ENCODE assay signal across 9 cellular contexts in the genomic region with DNA sequence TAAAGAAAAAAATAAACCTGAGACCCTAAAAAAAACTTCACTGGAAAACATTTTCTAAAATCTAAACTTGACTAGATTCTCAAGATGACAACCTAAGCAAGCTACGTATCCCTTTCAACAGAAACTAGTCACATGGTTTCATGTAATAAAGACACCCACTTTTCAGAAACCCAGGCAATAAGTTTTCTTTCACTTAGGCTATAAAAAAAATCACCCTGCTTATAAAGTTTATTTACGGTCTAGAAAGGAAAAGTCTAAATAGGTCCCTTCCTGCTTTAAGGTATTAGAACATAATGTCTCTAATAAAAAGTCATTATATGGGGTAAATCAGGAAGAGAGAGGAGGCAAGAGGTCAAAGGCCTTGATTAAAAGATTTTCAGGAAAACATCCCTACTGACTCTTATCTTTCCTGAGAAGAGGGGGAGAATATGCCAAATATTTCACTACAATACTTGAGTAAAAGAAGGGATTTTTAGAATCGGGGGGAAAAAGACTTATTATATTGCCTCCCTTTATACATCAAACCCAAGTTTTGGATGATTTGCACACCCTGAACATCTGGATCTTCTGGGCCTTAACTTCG. TPM values are rescaled to one million over a fixed set of nuclear protein-coding genes. Genes with fewer than 3 reads are reported as not detected.
DNase-seq lines count a peak whose midpoint lies in the region; ATAC-seq and TF ChIP-seq lines count a peak whose summit lies in the region.
"Had no signal": no experiment of that assay in that cellular context is flagged by ENCODE, and none has a peak within 500 bp of the region (broad histone marks: within the 10 kb centered on the region; RNA-seq: fewer than 3 reads in every experiment).

No MANE protein-coding gene starts in this region.

- peak overlapping the region; percentile 71 for H3K27ac ChIP-seq in OCI-LY1 (ENCODE audit: low read depth, low read length, poor library complexity, severe bottlenecking)

- H3K4me1 Mint-ChIP-seq in stimulated activated effector memory CD8-positive, alpha-beta T cell treated with anti-CD3 and anti-CD28 coated beads, Interleukin-12 subunit alpha, Interleukin-12 subunit beta, amount 100 ng/mL, for 72 hours, result peaks cover 27% of the 10 kb centered on the region

- peak overlapping the region; percentile 22 for H3K9ac ChIP-seq in OCI-LY1 (ENCODE audit: low read length)

- peaks cover 21% of the 10 kb centered on the region for H3K79me2 ChIP-seq in OCI-LY1 (ENCODE audit: insufficient read depth, low read length)

- no peaks in the 10 kb centered on the region for H3K9me2 ChIP-seq in OCI-LY1 (ENCODE audit: low read depth, low read length)

- no peaks in the 10 kb centered on the region for H3K27me3 ChIP-seq in OCI-LY1 (ENCODE audit: insufficient read depth, low read length)

- H2AFZ ChIP-seq in OCI-LY1 (ENCODE audit: low read length), result no peak overlapping the region

- H3K4me1 ChIP-seq in OCI-LY1 (ENCODE audit: insufficient read depth, low read length, severe bottlenecking), result peaks cover 30% of the 10 kb centered on the region

- H4K20me1 ChIP-seq in OCI-LY1 (ENCODE audit: insufficient read depth, low read length), result no peaks in the 10 kb centered on the region

- no peak for DNase-seq in GM12864 (ENCODE audit: low read depth)
- peak; percentile 29 for DNase-seq in dermis blood vessel endothelial cell
- no peak for DNase-seq in stimulated activated effector memory CD8-positive, alpha-beta T cell treated with anti-CD3 and anti-CD28 coated beads, Interleukin-12 subunit alpha, Interleukin-12 subunit beta, amount 100 ng/mL, for 72 hours (ENCODE audit: low spot score in 2 of 2)
- DNase-seq in HUDEP-2 (lab: John Stamatoyannopoulos, UW; ENCODE audit: unreplicated experiment in 76 of 76), result no peak
- DNase-seq in sciatic nerve (ENCODE audit: low spot score), result no peak
- DNase-seq: glutamatergic neuron had no signal

- peak; percentile 84 for ATAC-seq in stimulated activated effector memory CD8-positive, alpha-beta T cell treated with anti-CD3 and anti-CD28 coated beads, Interleukin-12 subunit alpha, Interleukin-12 subunit beta, amount 100 ng/mL, for 72 hours
- ATAC-seq in GM18498 (IDR thresholded peaks at IDR 0.05; ENCODE audit: unreplicated experiment) (no peak), GM21423 (IDR thresholded peaks at IDR 0.05; ENCODE audit: unreplicated experiment) (no peak), sciatic nerve (no peak)

- TF ChIP-seq CTCF in GM12864 (IDR thresholded peaks at IDR 0.05; ENCODE audit: low read depth, low read length, missing control alignments), result no peak
- TF ChIP-seq CTCF in OCI-LY1 (IDR thresholded peaks at IDR 0.05; ENCODE audit: low read length), result no peak

- H3F3A ChIP-seq in OCI-LY1 (ENCODE audit: insufficient read depth, low read length), result no peaks in the 10 kb centered on the region

- H3K4me3 Mint-ChIP-seq in stimulated activated effector memory CD8-positive, alpha-beta T cell treated with anti-CD3 and anti-CD28 coated beads, Interleukin-12 subunit alpha, Interleukin-12 subunit beta, amount 100 ng/mL, for 72 hours, result peak overlapping the region; percentile 67

- H3K4me3 ChIP-seq in GM12864 (ENCODE audit: low read depth, low read length) (peak overlapping the region; percentile 27; the same call in 1 of the 2 replicates), OCI-LY1 (ENCODE audit: low read depth, low read length, poor library complexity, severe bottlenecking) (peak overlapping the region; percentile 9)

- peak overlapping the region; percentile 98 for H3K27ac Mint-ChIP-seq in stimulated activated effector memory CD8-positive, alpha-beta T cell treated with anti-CD3 and anti-CD28 coated beads, Interleukin-12 subunit alpha, Interleukin-12 subunit beta, amount 100 ng/mL, for 72 hours

- H3K36me3 ChIP-seq in OCI-LY1 (ENCODE audit: insufficient read depth, low read length), result peaks cover 9% of the 10 kb centered on the region; the same call in 1 of the 2 replicates

- peak overlapping the region; percentile 49 for H3K4me2 ChIP-seq in OCI-LY1 (ENCODE audit: low read length)

- no peaks in the 10 kb centered on the region for H3K9me3 ChIP-seq in OCI-LY1 (ENCODE audit: low read length)

- no peaks in the 10 kb centered on the region for H3K9me3 Mint-ChIP-seq in stimulated activated effector memory CD8-positive, alpha-beta T cell treated with anti-CD3 and anti-CD28 coated beads, Interleukin-12 subunit alpha, Interleukin-12 subunit beta, amount 100 ng/mL, for 72 hours

- peaks cover 17% of the 10 kb centered on the region for H3K36me3 Mint-ChIP-seq in stimulated activated effector memory CD8-positive, alpha-beta T cell treated with anti-CD3 and anti-CD28 coated beads, Interleukin-12 subunit alpha, Interleukin-12 subunit beta, amount 100 ng/mL, for 72 hours

- intact Hi-C loops in sciatic nerve (cut with DNase I), result no loop called here

RNA-seq across cellular contexts. Expression of gene CLIP1, which starts 9.5 kb away (rescaled TPM):
- total RNA-seq in dermis blood vessel endothelial cell (49.5 and 51.1 TPM in 2 replicates), sciatic nerve (114 TPM)
